In the genomic region with DNA sequence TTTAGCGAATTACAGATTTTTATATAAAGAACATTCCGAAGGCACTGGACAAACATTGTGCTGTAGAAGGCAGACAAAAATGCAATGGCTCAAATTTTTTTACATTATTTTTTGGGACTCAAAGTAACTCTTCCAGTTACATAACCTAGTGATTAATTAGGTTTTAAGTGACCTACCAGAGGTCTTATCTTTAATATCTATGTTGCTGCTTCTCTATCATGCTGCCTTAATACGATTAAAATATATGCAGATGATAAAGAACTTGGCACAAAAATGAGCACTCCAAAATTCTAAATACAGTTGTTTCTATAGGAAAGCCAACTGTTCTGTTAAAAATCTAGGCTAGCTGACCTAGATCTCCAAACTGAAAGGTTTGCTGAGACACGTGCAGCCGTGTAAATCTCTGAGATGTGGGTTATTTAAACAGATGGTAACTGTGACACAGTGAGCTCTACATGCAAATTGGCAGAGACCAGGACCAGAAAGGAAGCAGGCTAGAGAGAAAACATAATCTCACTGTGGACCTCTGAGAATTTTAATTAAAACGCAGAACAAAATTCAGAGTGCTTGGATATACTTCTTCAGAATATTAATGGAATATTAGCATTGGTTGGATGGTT, we compare ENCODE assay signal across 17 cellular contexts. TPM values are rescaled to one million over a fixed set of nuclear protein-coding genes. Genes with fewer than 3 reads are reported as not detected.
A peak's percentile ranks its signal among the peaks of the same experiment; 100 is the strongest.
DNase-seq lines count a peak whose midpoint lies in the region; ATAC-seq, FAIRE-seq and TF ChIP-seq lines count a peak whose summit lies in the region.
"Had no signal": no experiment of that assay in that cellular context is flagged by ENCODE, and none has a peak within 500 bp of the region (broad histone marks: within the 10 kb centered on the region; RNA-seq: fewer than 3 reads in every experiment).

No MANE protein-coding gene starts in this region.

- H3K4me1 ChIP-seq in astrocyte (ENCODE audit: insufficient read depth, low read length) (no peaks in the 10 kb centered on the region), aorta (ENCODE audit: control insufficient read depth in 1 of 2, insufficient read depth in 2 of 2, low read length in 2 of 2) (no peaks in the 10 kb centered on the region), HAP-1 (no peaks in the 10 kb centered on the region)
- H3K4me1 ChIP-seq: A549 had no signal

- FAIRE-seq in astrocyte (lab: Jason Lieb, UNC): no peak
- FAIRE-seq: A549, bronchial epithelial cell, TTC549 had no signal

- intact Hi-C loops in aorta (cut with DNase I): no loop called here

- no peak overlapping the region for H3K4me3 Mint-ChIP-seq in activated naive CD8-positive, alpha-beta T cell
- no peak overlapping the region for H3K4me3 Mint-ChIP-seq in activated naive CD8-positive, alpha-beta T cell treated with anti-CD3 and anti-CD28 coated beads, Interleukin-2, amount 50 U/mL, for 24 hours
- no peak overlapping the region for H3K4me3 Mint-ChIP-seq in astrocyte (ENCODE audit: unreplicated experiment)
- H3K4me3 Mint-ChIP-seq: CD4-positive, alpha-beta T cell; endodermal cell had no signal

- H3K36me3 ChIP-seq in astrocyte (ENCODE audit: insufficient read depth, low read length): no peaks in the 10 kb centered on the region
- no peaks in the 10 kb centered on the region for H3K36me3 ChIP-seq in aorta (ENCODE audit: control insufficient read depth in 1 of 2, insufficient read depth in 2 of 2, low read length in 1 of 2)
- H3K36me3 ChIP-seq in HAP-1 (replicated peaks): no peaks in the 10 kb centered on the region

- H3K9ac ChIP-seq in astrocyte (ENCODE audit: low read length): no peak overlapping the region

- no peaks in the 10 kb centered on the region for H3K27me3 Mint-ChIP-seq in activated naive CD8-positive, alpha-beta T cell
- H3K27me3 Mint-ChIP-seq in activated naive CD8-positive, alpha-beta T cell treated with anti-CD3 and anti-CD28 coated beads, Interleukin-2, amount 50 U/mL, for 24 hours: no peaks in the 10 kb centered on the region
- no peaks in the 10 kb centered on the region for H3K27me3 Mint-ChIP-seq in astrocyte (ENCODE audit: low read depth, unreplicated experiment)
- H3K27me3 Mint-ChIP-seq: CD4-positive, alpha-beta T cell had no signal

- no peak for ATAC-seq in activated naive CD8-positive, alpha-beta T cell treated with anti-CD3 and anti-CD28 coated beads, Interleukin-2, amount 50 U/mL, for 24 hours
- peak; percentile 68 for ATAC-seq in HG03025 (IDR thresholded peaks at IDR 0.05; ENCODE audit: low FRiP score, unreplicated experiment)
- no peak for ATAC-seq in GM21515 (IDR thresholded peaks at IDR 0.05; ENCODE audit: unreplicated experiment)
- ATAC-seq in aorta (ENCODE audit: low FRiP score): no peak
- ATAC-seq: A549 had no signal

- H3K4me3 ChIP-seq in astrocyte (ENCODE audit: insufficient read depth, low read depth, low read length): no peak overlapping the region
- H3K4me3 ChIP-seq in aorta (ENCODE audit: low read length in 2 of 2): no peak overlapping the region
- no peak overlapping the region for H3K4me3 ChIP-seq in HAP-1
- H3K4me3 ChIP-seq: A549 had no signal

- in situ Hi-C loops in HAP-1 (cut with MboI; ENCODE audit: low sequenced_read_pairs): no loop called here

- H3K27ac Mint-ChIP-seq in activated naive CD8-positive, alpha-beta T cell: peak overlapping the region; percentile 46
- H3K27ac Mint-ChIP-seq in activated naive CD8-positive, alpha-beta T cell treated with anti-CD3 and anti-CD28 coated beads, Interleukin-2, amount 50 U/mL, for 24 hours: no peak overlapping the region
- peak overlapping the region; percentile 18 for H3K27ac Mint-ChIP-seq in astrocyte (ENCODE audit: unreplicated experiment)
- H3K27ac Mint-ChIP-seq: endodermal cell had no signal

- no peak overlapping the region for H3K4me2 ChIP-seq in astrocyte (ENCODE audit: low read length)
- H3K4me2 ChIP-seq: A549 had no signal

- no peaks in the 10 kb centered on the region for H3K36me3 Mint-ChIP-seq in activated naive CD8-positive, alpha-beta T cell
- H3K36me3 Mint-ChIP-seq in activated naive CD8-positive, alpha-beta T cell treated with anti-CD3 and anti-CD28 coated beads, Interleukin-2, amount 50 U/mL, for 24 hours (ENCODE audit: low read depth): peaks cover 2% of the 10 kb centered on the region
- no peaks in the 10 kb centered on the region for H3K36me3 Mint-ChIP-seq in astrocyte (ENCODE audit: low read depth, unreplicated experiment)

- DNase-seq in activated naive CD8-positive, alpha-beta T cell treated with anti-CD3 and anti-CD28 coated beads, Interleukin-2, amount 50 U/mL, for 24 hours: no peak
- no peak for DNase-seq in astrocyte (ENCODE audit: low read depth)
- DNase-seq in aorta: no peak
- no peak for DNase-seq in HAP-1 (ENCODE audit: low spot score in 2 of 2)
- no peak for DNase-seq in stimulated activated CD4-positive, alpha-beta T cell treated with anti-CD3 and anti-CD28 coated beads, Interleukin-4, amount 100 ng/mL, for 4 hours
- DNase-seq: activated naive CD4-positive, alpha-beta T cell; CD4-positive, alpha-beta T cell; endodermal cell; foreskin fibroblast; GF-D8; mesenchymal stem cell had no signal

- H4K20me1 ChIP-seq in astrocyte (ENCODE audit: insufficient read depth, low read length): no peaks in the 10 kb centered on the region

- H3K27ac ChIP-seq in astrocyte (ENCODE audit: low read depth, low read length) (no peak overlapping the region), aorta (ENCODE audit: low read depth in 1 of 2, low read length in 2 of 2) (no peak overlapping the region)
- H3K27ac ChIP-seq: A549 had no signal

- TF ChIP-seq CTCF in astrocyte (IDR thresholded peaks at IDR 0.05; ENCODE audit: insufficient read depth, low read depth, low read length): no peak

- H3K79me2 ChIP-seq in astrocyte (ENCODE audit: insufficient read depth, low read length): no peaks in the 10 kb centered on the region

- H3K4me1 Mint-ChIP-seq in activated naive CD8-positive, alpha-beta T cell (ENCODE audit: low read depth): peaks cover 87% of the 10 kb centered on the region
- peaks cover 58% of the 10 kb centered on the region for H3K4me1 Mint-ChIP-seq in activated naive CD8-positive, alpha-beta T cell treated with anti-CD3 and anti-CD28 coated beads, Interleukin-2, amount 50 U/mL, for 24 hours
- H3K4me1 Mint-ChIP-seq in astrocyte (ENCODE audit: low read depth, unreplicated experiment): no peaks in the 10 kb centered on the region
- H3K4me1 Mint-ChIP-seq: endodermal cell had no signal

- H3K27me3 ChIP-seq in astrocyte (ENCODE audit: insufficient read depth, low read length): no peaks in the 10 kb centered on the region
- H3K27me3 ChIP-seq in aorta (ENCODE audit: control insufficient read depth in 1 of 2, insufficient read depth in 2 of 2, low read length in 1 of 2): no peaks in the 10 kb centered on the region
- no peaks in the 10 kb centered on the region for H3K27me3 ChIP-seq in HAP-1 (ENCODE audit: low read depth)

- H3K9me3 ChIP-seq in astrocyte (ENCODE audit: insufficient read depth, low read depth, low read length): no peaks in the 10 kb centered on the region
- no peaks in the 10 kb centered on the region for H3K9me3 ChIP-seq in aorta (ENCODE audit: control insufficient read depth, low read length)
- H3K9me3 ChIP-seq in HAP-1: no peaks in the 10 kb centered on the region
- H3K9me3 ChIP-seq: A549 had no signal

- 39 to 45% methylated on average over 6 of the region's 6 CpGs for WGBS in aorta, 2 donors

- no peaks in the 10 kb centered on the region for H3K9me3 Mint-ChIP-seq in activated naive CD8-positive, alpha-beta T cell (ENCODE audit: low read depth)
- H3K9me3 Mint-ChIP-seq in activated naive CD8-positive, alpha-beta T cell treated with anti-CD3 and anti-CD28 coated beads, Interleukin-2, amount 50 U/mL, for 24 hours: no peaks in the 10 kb centered on the region
- no peaks in the 10 kb centered on the region for H3K9me3 Mint-ChIP-seq in astrocyte (ENCODE audit: unreplicated experiment)
- H3K9me3 Mint-ChIP-seq: CD4-positive, alpha-beta T cell; endodermal cell had no signal

- no peak overlapping the region for H2AFZ ChIP-seq in astrocyte (ENCODE audit: low read depth, low read length)

RNA-seq across cellular contexts. Expression of gene CAMK4, which starts 56.2 kb away (rescaled TPM):
- total RNA-seq in astrocyte (3.5 and 3.8 TPM in 2 replicates), aorta (under 1 TPM; 0.62 to 0.90 TPM)
- under 1 TPM in 1 of 2 donors, not detected in 1; 0.08 TPM for polyA plus RNA-seq in aorta
- polyA plus RNA-seq: A549 had no signal
